Comparison of ENCODE assay signal across 16 cellular contexts in the genomic region with DNA sequence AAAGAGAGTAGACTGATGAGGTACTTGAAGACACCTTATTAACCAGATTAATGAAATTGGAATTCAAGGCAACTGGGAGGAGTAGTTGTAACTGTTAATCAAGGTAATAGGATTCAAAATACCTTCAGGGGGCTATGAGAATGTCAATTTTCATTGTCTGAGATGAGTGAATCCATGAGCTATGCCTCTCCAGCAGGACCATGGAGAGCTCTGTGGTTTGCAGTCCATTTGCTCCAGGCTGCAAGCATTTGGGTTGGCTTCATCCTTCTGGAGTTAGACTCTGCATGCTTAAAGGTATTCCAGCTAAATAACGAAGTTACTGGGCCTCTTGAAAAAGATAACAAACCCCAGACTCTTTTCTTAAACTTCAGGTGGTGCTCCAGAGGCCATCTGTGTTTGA.
DNase-seq lines count a peak whose midpoint lies in the region; ATAC-seq, FAIRE-seq and TF ChIP-seq lines count a peak whose summit lies in the region.
"Had no signal": no experiment of that assay in that cellular context is flagged by ENCODE, and none has a peak within 500 bp of the region (broad histone marks: within the 10 kb centered on the region; RNA-seq: fewer than 3 reads in every experiment).

No MANE protein-coding gene starts in this region.

- CTCF ChIA-PET in AG04450 (lab: Charles Lee), result no interaction called here
- CTCF ChIA-PET in activated CD4-positive, alpha-beta memory T cell treated with anti-CD3 and anti-CD28 coated beads, Interleukin-2, amount 10 ng/mL, durations not matched to agents 7 days and 5 days (lab: Charles Lee), result no interaction called here

- H3K27ac Mint-ChIP-seq in astrocyte (ENCODE audit: unreplicated experiment), result no peak overlapping the region
- no peak overlapping the region for H3K27ac Mint-ChIP-seq in activated CD4-positive, alpha-beta memory T cell treated with anti-CD3 and anti-CD28 coated beads, Interleukin-2, amount 10 ng/mL, durations not matched to agents 7 days and 5 days
- H3K27ac Mint-ChIP-seq: IgD-negative memory B cell, nephron, type B pancreatic cell had no signal

- no peak for TF ChIP-seq CTCF in AG04450 (IDR thresholded peaks at IDR 0.05; ENCODE audit: low read depth, low read length)
- TF ChIP-seq CTCF in astrocyte (IDR thresholded peaks at IDR 0.05; ENCODE audit: insufficient read depth, low read depth, low read length), result no peak

- H3K4me2 ChIP-seq in astrocyte (ENCODE audit: low read length) (no peak overlapping the region), Karpas-422 (ENCODE audit: low read depth, low read length, poor library complexity, severe bottlenecking) (no peak overlapping the region)
- H3K4me2 ChIP-seq: PC-9 had no signal

- no peak for ATAC-seq in GM18519 (IDR thresholded peaks at IDR 0.05; ENCODE audit: low FRiP score, unreplicated experiment)

- H3K27me3 Mint-ChIP-seq in astrocyte (ENCODE audit: low read depth, unreplicated experiment), result no peaks in the 10 kb centered on the region
- no peaks in the 10 kb centered on the region for H3K27me3 Mint-ChIP-seq in activated CD4-positive, alpha-beta memory T cell treated with anti-CD3 and anti-CD28 coated beads, Interleukin-2, amount 10 ng/mL, durations not matched to agents 7 days and 5 days
- H3K27me3 Mint-ChIP-seq: IgD-negative memory B cell, type B pancreatic cell had no signal

- H3K4me1 ChIP-seq in astrocyte (ENCODE audit: insufficient read depth, low read length), result no peaks in the 10 kb centered on the region
- H3K4me1 ChIP-seq in Karpas-422 (ENCODE audit: low read length), result no peaks in the 10 kb centered on the region

- no peaks in the 10 kb centered on the region for H3K4me1 Mint-ChIP-seq in astrocyte (ENCODE audit: low read depth, unreplicated experiment)
- H3K4me1 Mint-ChIP-seq in activated CD4-positive, alpha-beta memory T cell treated with anti-CD3 and anti-CD28 coated beads, Interleukin-2, amount 10 ng/mL, durations not matched to agents 7 days and 5 days, result no peaks in the 10 kb centered on the region
- H3K4me1 Mint-ChIP-seq: IgD-negative memory B cell, nephron had no signal

- H3K27ac ChIP-seq in AG04450 (ENCODE audit: low read depth, low read length), result no peak overlapping the region
- H3K27ac ChIP-seq in astrocyte (ENCODE audit: low read depth, low read length), result no peak overlapping the region
- no peak overlapping the region for H3K27ac ChIP-seq in Karpas-422 (ENCODE audit: low read length)
- H3K27ac ChIP-seq: PC-9 had no signal

- H3K9ac ChIP-seq in astrocyte (ENCODE audit: low read length), result no peak overlapping the region
- H3K9ac ChIP-seq in Karpas-422 (ENCODE audit: low read length), result no peak overlapping the region

- H3K36me3 Mint-ChIP-seq in astrocyte (ENCODE audit: low read depth, unreplicated experiment), result no peaks in the 10 kb centered on the region
- no peaks in the 10 kb centered on the region for H3K36me3 Mint-ChIP-seq in activated CD4-positive, alpha-beta memory T cell treated with anti-CD3 and anti-CD28 coated beads, Interleukin-2, amount 10 ng/mL, durations not matched to agents 7 days and 5 days (ENCODE audit: low read depth)
- H3K36me3 Mint-ChIP-seq: IgD-negative memory B cell, type B pancreatic cell had no signal

- H3K9me3 ChIP-seq in AG04450 (ENCODE audit: control insufficient read depth, insufficient read depth, low read length) (no peaks in the 10 kb centered on the region), astrocyte (ENCODE audit: insufficient read depth, low read depth, low read length) (no peaks in the 10 kb centered on the region), Karpas-422 (ENCODE audit: low read length) (no peaks in the 10 kb centered on the region)

- no peaks in the 10 kb centered on the region for H4K20me1 ChIP-seq in astrocyte (ENCODE audit: insufficient read depth, low read length)
- no peaks in the 10 kb centered on the region for H4K20me1 ChIP-seq in Karpas-422 (ENCODE audit: insufficient read depth, low read depth, low read length)

- H3K27me3 ChIP-seq in AG04450 (ENCODE audit: control insufficient read depth, insufficient read depth, low read length) (no peaks in the 10 kb centered on the region), astrocyte (ENCODE audit: insufficient read depth, low read length) (no peaks in the 10 kb centered on the region), Karpas-422 (ENCODE audit: low read length) (no peaks in the 10 kb centered on the region)

- peak; percentile 43 for FAIRE-seq in astrocyte (lab: Jason Lieb, UNC)
- FAIRE-seq: endometrium, small intestine had no signal

- POLR2A ChIA-PET in AG04450 (lab: Yijun Ruan, JAX), result no interaction called here
- POLR2A ChIA-PET in activated CD4-positive, alpha-beta memory T cell treated with anti-CD3 and anti-CD28 coated beads, Interleukin-2, amount 10 ng/mL, durations not matched to agents 7 days and 5 days (lab: Charles Lee), result no interaction called here

- H3K9me3 Mint-ChIP-seq in astrocyte (ENCODE audit: unreplicated experiment), result no peaks in the 10 kb centered on the region
- no peaks in the 10 kb centered on the region for H3K9me3 Mint-ChIP-seq in activated CD4-positive, alpha-beta memory T cell treated with anti-CD3 and anti-CD28 coated beads, Interleukin-2, amount 10 ng/mL, durations not matched to agents 7 days and 5 days
- H3K9me3 Mint-ChIP-seq: nephron, type B pancreatic cell had no signal

- H3K36me3 ChIP-seq in astrocyte (ENCODE audit: insufficient read depth, low read length) (no peaks in the 10 kb centered on the region), Karpas-422 (ENCODE audit: insufficient read depth, low read length) (no peaks in the 10 kb centered on the region)

- no peak overlapping the region for H2AFZ ChIP-seq in astrocyte (ENCODE audit: low read depth, low read length)
- no peak overlapping the region for H2AFZ ChIP-seq in Karpas-422 (ENCODE audit: low read length)
- H2AFZ ChIP-seq: PC-9 had no signal

- no peak overlapping the region for H3K4me3 ChIP-seq in AG04450 (ENCODE audit: low read depth, low read length)
- no peak overlapping the region for H3K4me3 ChIP-seq in astrocyte (ENCODE audit: insufficient read depth, low read depth, low read length)
- H3K4me3 ChIP-seq in Karpas-422 (ENCODE audit: low read length), result no peak overlapping the region
- H3K4me3 ChIP-seq: PC-9 had no signal

- H3K4me3 Mint-ChIP-seq in astrocyte (ENCODE audit: unreplicated experiment), result no peak overlapping the region
- no peak overlapping the region for H3K4me3 Mint-ChIP-seq in activated CD4-positive, alpha-beta memory T cell treated with anti-CD3 and anti-CD28 coated beads, Interleukin-2, amount 10 ng/mL, durations not matched to agents 7 days and 5 days
- H3K4me3 Mint-ChIP-seq: IgD-negative memory B cell, nephron, type B pancreatic cell had no signal

- no peaks in the 10 kb centered on the region for H3K9me2 ChIP-seq in Karpas-422 (replicated peaks; ENCODE audit: insufficient read depth, low read length)

- DNase-seq in AG04450 (ENCODE audit: low read depth, low spot score) (peak; percentile 10), HT-29 (ENCODE audit: low spot score) (peak; percentile 16), astrocyte (ENCODE audit: low read depth) (peak; percentile 27), iPS-NIHi11 (ENCODE audit: low spot score) (peak; percentile 53), Karpas-422 (no peak), SKM-1 (lab: John Stamatoyannopoulos, UW; ENCODE audit: unreplicated experiment) (no peak)
- no peak for DNase-seq in activated CD4-positive, alpha-beta memory T cell treated with anti-CD3 and anti-CD28 coated beads, Interleukin-2, amount 10 ng/mL, durations not matched to agents 7 days and 5 days
- DNase-seq: activated CD8-positive, alpha-beta memory T cell treated with anti-CD3 and anti-CD28 coated beads, Interleukin-2, amount 50 U/mL, for 4 hours; GF-D8; PC-9; small intestine had no signal

- H3K79me2 ChIP-seq in astrocyte (ENCODE audit: insufficient read depth, low read length), result no peaks in the 10 kb centered on the region
- H3K79me2 ChIP-seq in Karpas-422 (ENCODE audit: low read length), result no peaks in the 10 kb centered on the region

Comparison
In these comparisons a context has a peak if more than half of its experiments do, and no peak if none do; other contexts are left out.
1. DNase-seq: peak in AG04450 (single experiment), HT-29 (single experiment), astrocyte (single experiment) and iPS-NIHi11 (single experiment); none in activated CD4-positive, alpha-beta memory T cell treated with anti-CD3 and anti-CD28 coated beads, Interleukin-2, amount 10 ng/mL, durations not matched to agents 7 days and 5 days (single experiment), Karpas-422 (single experiment) and SKM-1 (single experiment).